ENCODE assay signal across 8 cellular contexts in the genomic region with DNA sequence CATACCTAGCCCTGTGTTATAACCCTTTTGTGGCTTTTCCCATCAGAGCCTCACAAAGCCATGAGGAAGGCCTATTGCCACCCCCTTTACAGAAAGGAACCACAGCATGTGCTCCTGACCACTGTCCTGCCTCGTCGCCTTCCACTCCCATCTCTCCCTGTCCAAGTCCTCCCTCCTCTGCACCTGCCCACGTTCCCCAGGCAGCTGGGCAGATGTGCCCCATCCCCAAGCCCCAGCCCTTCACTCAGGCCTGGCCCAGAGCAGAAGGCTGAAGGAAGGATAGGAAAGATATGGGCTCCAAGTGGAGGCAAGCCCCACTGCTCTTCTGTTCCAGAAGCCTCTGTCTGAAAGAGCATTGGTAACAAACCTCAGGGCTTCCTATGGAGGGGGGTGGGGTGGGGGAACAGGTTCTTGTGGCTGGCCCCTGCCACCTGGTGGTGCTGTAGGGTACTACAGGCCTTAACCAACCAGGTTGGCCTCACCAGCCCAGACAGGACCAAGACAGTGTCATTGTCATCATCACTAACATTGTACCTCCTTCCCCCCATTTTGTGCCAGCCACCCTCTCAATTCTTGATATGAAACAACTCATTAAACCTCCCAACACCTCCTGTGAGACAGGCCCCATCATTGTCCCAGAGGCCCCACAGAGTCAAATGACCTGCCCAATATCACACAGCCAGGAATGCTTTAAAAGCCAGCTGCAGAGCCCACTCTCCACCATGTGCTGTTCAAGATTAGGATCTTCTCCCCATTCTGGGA. TPM values are rescaled to one million over a fixed set of nuclear protein-coding genes. Genes with fewer than 3 reads are reported as not detected.
A peak's percentile ranks its signal among the peaks of the same experiment; 100 is the strongest.
DNase-seq lines count a peak whose midpoint lies in the region; ATAC-seq and TF ChIP-seq lines count a peak whose summit lies in the region.

No MANE protein-coding gene starts in this region.

- no peak overlapping the region for H3K27ac Mint-ChIP-seq in activated T-cell treated with anti-CD3 and anti-CD28 coated beads, Interleukin-2, amount 50 U/mL, for 24 hours
- H3K27ac Mint-ChIP-seq in natural killer cell = peak overlapping the region in 1 of 2 donors; percentile 77
- H3K27ac Mint-ChIP-seq in stimulated activated effector memory CD8-positive, alpha-beta T cell treated with anti-CD3 and anti-CD28 coated beads, Interleukin-12 subunit alpha, Interleukin-12 subunit beta, amount 100 ng/mL, for 72 hours = peak overlapping the region; percentile 30

- peak; percentile 88 for TF ChIP-seq CTCF in natural killer cell (IDR thresholded peaks at IDR 0.05)

- intact Hi-C loops in natural killer cell (cut with micrococcal nuclease) = loop anchor here (1.0 kb wide), 3 partner anchors 21 to 202 kb away; a partner anchor contains a TSS

- no peak overlapping the region for H3K4me3 Mint-ChIP-seq in activated T-cell treated with anti-CD3 and anti-CD28 coated beads, Interleukin-2, amount 50 U/mL, for 24 hours
- H3K4me3 Mint-ChIP-seq in natural killer cell = no peak overlapping the region
- no peak overlapping the region for H3K4me3 Mint-ChIP-seq in stimulated activated effector memory CD8-positive, alpha-beta T cell treated with anti-CD3 and anti-CD28 coated beads, Interleukin-12 subunit alpha, Interleukin-12 subunit beta, amount 100 ng/mL, for 72 hours

- ATAC-seq in HG03066 (IDR thresholded peaks at IDR 0.05; ENCODE audit: low read depth, unreplicated experiment) (peak; percentile 65), esophagus mucosa (peak; percentile 91), natural killer cell (peak; percentile 94 to 100 (median 99)), HG03039 (IDR thresholded peaks at IDR 0.05; ENCODE audit: unreplicated experiment) (no peak)
- peak; percentile 88 for ATAC-seq in stimulated activated effector memory CD8-positive, alpha-beta T cell treated with anti-CD3 and anti-CD28 coated beads, Interleukin-12 subunit alpha, Interleukin-12 subunit beta, amount 100 ng/mL, for 72 hours

- H3K4me1 Mint-ChIP-seq in activated T-cell treated with anti-CD3 and anti-CD28 coated beads, Interleukin-2, amount 50 U/mL, for 24 hours (ENCODE audit: low read depth) = peaks cover 6% of the 10 kb centered on the region
- peaks cover 6 to 7% of the 10 kb centered on the region in 2 donors for H3K4me1 Mint-ChIP-seq in natural killer cell
- H3K4me1 Mint-ChIP-seq in stimulated activated effector memory CD8-positive, alpha-beta T cell treated with anti-CD3 and anti-CD28 coated beads, Interleukin-12 subunit alpha, Interleukin-12 subunit beta, amount 100 ng/mL, for 72 hours = peaks cover 16% of the 10 kb centered on the region

- DNase-seq in ELF-1 (ENCODE audit: low read depth, low spot score) = peak; percentile 88
- peak; percentile 74 for DNase-seq in OCI-M1 (lab: John Stamatoyannopoulos, UW)
- peak; percentile 87 for DNase-seq in activated T-cell treated with anti-CD3 and anti-CD28 coated beads, Interleukin-2, amount 50 U/mL, for 24 hours
- peak; percentile 82 for DNase-seq in natural killer cell
- DNase-seq in stimulated activated effector memory CD8-positive, alpha-beta T cell treated with anti-CD3 and anti-CD28 coated beads, Interleukin-12 subunit alpha, Interleukin-12 subunit beta, amount 100 ng/mL, for 72 hours (ENCODE audit: low spot score in 2 of 2) = peak; percentile 74 to 86

- H3K36me3 Mint-ChIP-seq in activated T-cell treated with anti-CD3 and anti-CD28 coated beads, Interleukin-2, amount 50 U/mL, for 24 hours (ENCODE audit: low read depth) = peaks cover 73% of the 10 kb centered on the region
- no peaks in the 10 kb centered on the region for H3K36me3 Mint-ChIP-seq in natural killer cell
- H3K36me3 Mint-ChIP-seq in stimulated activated effector memory CD8-positive, alpha-beta T cell treated with anti-CD3 and anti-CD28 coated beads, Interleukin-12 subunit alpha, Interleukin-12 subunit beta, amount 100 ng/mL, for 72 hours = no peaks in the 10 kb centered on the region

- no peaks in the 10 kb centered on the region for H3K27me3 Mint-ChIP-seq in activated T-cell treated with anti-CD3 and anti-CD28 coated beads, Interleukin-2, amount 50 U/mL, for 24 hours
- H3K27me3 Mint-ChIP-seq in natural killer cell (ENCODE audit: low read depth in 2 of 2) = no peaks in the 10 kb centered on the region

- no peaks in the 10 kb centered on the region for H3K9me3 Mint-ChIP-seq in activated T-cell treated with anti-CD3 and anti-CD28 coated beads, Interleukin-2, amount 50 U/mL, for 24 hours
- H3K9me3 Mint-ChIP-seq in natural killer cell = no peaks in the 10 kb centered on the region
- no peaks in the 10 kb centered on the region for H3K9me3 Mint-ChIP-seq in stimulated activated effector memory CD8-positive, alpha-beta T cell treated with anti-CD3 and anti-CD28 coated beads, Interleukin-12 subunit alpha, Interleukin-12 subunit beta, amount 100 ng/mL, for 72 hours

RNA-seq across cellular contexts. Expression of a gene that starts 10.0 kb away (rescaled TPM):
- total RNA-seq in esophagus mucosa (8.4 TPM), natural killer cell (1 to 10 TPM; 1.3 to 2.6 (median 2.4) TPM)

RNA-seq across cellular contexts. Expression of a gene that starts 53.7 kb away (rescaled TPM):
- total RNA-seq in esophagus mucosa (45.2 TPM), natural killer cell (10 to 100 TPM; 17.0 to 34.5 (median 33.4) TPM)
